1 cellular context compared by ENCODE assay signal in genomic region chr7:156220078-156220605, GRCh38.
TF ChIP-seq lines count a peak whose summit lies in the region.

No MANE protein-coding gene starts in this region.

TF ChIP-seq in A549, 52 proteins besides CTCF, POLR2A, EP300 and RAD21 (continued from another document):
- TF ChIP-seq REST (IDR thresholded peaks at IDR 0.05) (no peak), HOXB13 (CRISPR knock-in tag; IDR thresholded peaks at IDR 0.05; ENCODE audit: low read depth) (no peak), KDM1A (IDR thresholded peaks at IDR 0.05; ENCODE audit: low read depth) (no peak), JUN (IDR thresholded peaks at IDR 0.05) (no peak), RCOR1 (IDR thresholded peaks at IDR 0.05; ENCODE audit: low read depth, low read length) (no peak), EHF (CRISPR knock-in tag; IDR thresholded peaks at IDR 0.05) (no peak)
TF ChIP-seq in A549: peak in this region for 0.
